Comparison of ENCODE assay signal across 8 cellular contexts in the genomic region with DNA sequence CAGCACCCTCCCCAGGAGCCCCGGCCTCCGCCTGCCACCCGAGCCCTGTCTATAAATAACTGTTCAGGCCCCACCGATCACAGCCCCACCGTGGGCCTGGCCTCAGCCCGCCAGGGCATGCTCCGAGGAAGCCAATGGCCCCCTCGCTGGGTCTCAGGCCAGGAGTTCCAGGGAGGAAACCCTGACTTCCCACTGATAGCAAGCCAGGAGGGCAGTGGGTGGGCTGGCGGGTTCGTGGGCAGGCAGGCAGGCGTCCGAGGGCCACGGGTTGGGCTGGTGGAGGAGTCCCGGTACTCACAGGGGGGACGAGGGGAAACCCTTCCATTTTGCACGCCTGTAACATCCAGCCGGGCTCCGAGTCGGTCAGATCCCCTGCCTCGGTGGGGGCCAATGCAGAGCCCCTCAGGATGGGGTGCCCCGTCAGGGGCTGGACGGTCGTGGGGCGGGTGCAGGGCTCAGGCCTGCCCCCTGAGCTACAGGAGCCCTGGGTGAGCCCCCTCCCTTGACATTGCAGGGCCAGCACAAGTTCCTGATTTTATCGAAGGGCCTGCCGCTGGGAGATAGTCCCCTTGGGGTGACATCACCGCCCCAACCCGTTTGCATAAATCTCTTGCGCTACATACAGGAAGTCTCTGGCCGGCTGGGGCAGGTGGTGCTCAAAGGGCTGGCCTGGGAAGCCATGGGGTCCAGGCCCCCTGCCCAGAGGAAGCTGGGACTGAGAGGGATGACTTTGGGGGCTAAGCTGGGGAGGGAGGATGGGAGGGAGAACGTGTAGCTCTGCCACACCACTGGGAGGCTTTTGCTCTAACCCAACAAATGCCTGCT. TPM values are rescaled to one million over a fixed set of nuclear protein-coding genes. Genes with fewer than 3 reads are reported as not detected.
DNase-seq lines count a peak whose midpoint lies in the region; ATAC-seq, FAIRE-seq and TF ChIP-seq lines count a peak whose summit lies in the region.

A gene (minus strand): TSS at position 537 of the 825 bp plus-strand sequence. CDS start 194 bp downstream, at position 343.

- no peaks in the 10 kb centered on the region for H3K9me3 ChIP-seq in left ventricle myocardium inferior (replicated peaks)

- no peaks in the 10 kb centered on the region for H3K36me3 ChIP-seq in left ventricle myocardium inferior

- peak; percentile 89 for FAIRE-seq in GM18507 (lab: Jason Lieb, UNC)

- no peaks in the 10 kb centered on the region for H3K4me1 ChIP-seq in left ventricle myocardium inferior

- intact Hi-C loops in left ventricle myocardium inferior (cut with micrococcal nuclease), result no loop called here
- intact Hi-C loops in activated naive CD4-positive, alpha-beta T cell treated with anti-CD3 and anti-CD28 coated beads for 36 hours (cut with micrococcal nuclease), result no loop called here

- ATAC-seq in HG02610 (IDR thresholded peaks at IDR 0.05; ENCODE audit: unreplicated experiment), result peak; percentile 83

- H3K27ac ChIP-seq in left ventricle myocardium inferior (replicated peaks), result peak within 1 kb of the TSS; percentile 54
- peak within 1 kb of the TSS; percentile 78 for H3K27ac ChIP-seq in substantia nigra (ENCODE audit: low read depth, low read length, poor library complexity, severe bottlenecking)

- TF ChIP-seq CTCF in left ventricle myocardium inferior (IDR thresholded peaks at IDR 0.05; ENCODE audit: borderline replicate concordance), result no peak

- H3K27ac Mint-ChIP-seq in activated naive CD4-positive, alpha-beta T cell treated with anti-CD3 and anti-CD28 coated beads for 36 hours, result no peak within 1 kb of the TSS

- H3K9me3 Mint-ChIP-seq in activated naive CD4-positive, alpha-beta T cell treated with anti-CD3 and anti-CD28 coated beads for 36 hours, result no peaks in the 10 kb centered on the region

- peaks cover 11% of the 10 kb centered on the region for H3K4me1 Mint-ChIP-seq in activated naive CD4-positive, alpha-beta T cell treated with anti-CD3 and anti-CD28 coated beads for 36 hours (ENCODE audit: low read depth)

- no peaks in the 10 kb centered on the region for H3K36me3 Mint-ChIP-seq in activated naive CD4-positive, alpha-beta T cell treated with anti-CD3 and anti-CD28 coated beads for 36 hours (ENCODE audit: low read depth)

- H3K4me3 ChIP-seq in left ventricle myocardium inferior, result peak within 1 kb of the TSS; percentile 45

- H3K4me3 Mint-ChIP-seq in activated naive CD4-positive, alpha-beta T cell treated with anti-CD3 and anti-CD28 coated beads for 36 hours, result no peak within 1 kb of the TSS

- peak; percentile 76 for DNase-seq in GM18507 (ENCODE audit: extremely low spot score, insufficient read length, low read depth)
- peak; percentile 95 for DNase-seq in NOMO-1 treated with DMSO at 0.1 percent for 48 hours (lab: John Stamatoyannopoulos, UW; ENCODE audit: unreplicated experiment)
- peak; percentile 68 for DNase-seq in left ventricle myocardium inferior
- peak in 20 of 49 donors; percentile 20 to 62 (median 43) for DNase-seq in substantia nigra (lab: John Stamatoyannopoulos, UW)
- DNase-seq in EL, result no peak
- no peak for DNase-seq in NCI-H2107 (lab: John Stamatoyannopoulos, UW)
- no peak for DNase-seq in activated naive CD4-positive, alpha-beta T cell treated with anti-CD3 and anti-CD28 coated beads for 36 hours

- CTCF ChIA-PET in activated naive CD4-positive, alpha-beta T cell treated with anti-CD3 and anti-CD28 coated beads for 36 hours (lab: Charles Lee), result interaction anchor here (1.1 to 1.9 kb wide), 2 partner anchors 15 to 29 kb away, joined by 3 to 4 read pairs; no protein-coding TSS in a partner anchor

- no peaks in the 10 kb centered on the region for H3K27me3 Mint-ChIP-seq in activated naive CD4-positive, alpha-beta T cell treated with anti-CD3 and anti-CD28 coated beads for 36 hours (ENCODE audit: low read depth)

- no peaks in the 10 kb centered on the region for H3K27me3 ChIP-seq in left ventricle myocardium inferior (ENCODE audit: low read depth)

RNA-seq across cellular contexts. Expression of the gene that starts here (rescaled TPM):
- 8.3 TPM for total RNA-seq in left ventricle myocardium inferior
- not detected for total RNA-seq in activated naive CD4-positive, alpha-beta T cell treated with anti-CD3 and anti-CD28 coated beads for 36 hours

Comparison
In these comparisons a context has a peak if more than half of its experiments do, and no peak if none do; other contexts are left out.
1. DNase-seq: peak in GM18507 (single experiment), NOMO-1 treated with DMSO at 0.1 percent for 48 hours (single experiment) and left ventricle myocardium inferior (single experiment); none in EL (single experiment), NCI-H2107 (single experiment) and activated naive CD4-positive, alpha-beta T cell treated with anti-CD3 and anti-CD28 coated beads for 36 hours (single experiment).